Comparison of ENCODE assay signal across 8 cellular contexts in genomic region chr20:31833130-31833930, GRCh38. TPM values are rescaled to one million over a fixed set of nuclear protein-coding genes. Genes with fewer than 3 reads are reported as not detected.
DNase-seq lines count a peak whose midpoint lies in the region; ATAC-seq and TF ChIP-seq lines count a peak whose summit lies in the region.

No MANE protein-coding gene starts in this region.

- in situ Hi-C loops in transverse colon (cut with MboI; ENCODE audit: low pct_ligation_motif_present in 1 of 4, low pct_unique_long_range_greater_than_20kb in 1 of 4, low sequenced_read_pairs in 3 of 4), result no loop called here

- TF ChIP-seq EP300 in transverse colon (IDR thresholded peaks at IDR 0.05; ENCODE audit: low read depth), result no peak

- POLR2A ChIA-PET in activated CD4-positive, alpha-beta memory T cell treated with anti-CD3 and anti-CD28 coated beads for 36 hours (lab: Charles Lee), result no interaction called here

- H3K9me3 ChIP-seq in endodermal cell (ENCODE audit: control insufficient read depth, low read length) (no peaks in the 10 kb centered on the region), transverse colon (no peaks in the 10 kb centered on the region)

- peak in 2 of 3 experiments; percentile 37 to 49 for DNase-seq in NCI-H1417 (lab: John Stamatoyannopoulos, UW)
- no peak for DNase-seq in NCI-H1417 treated with DMSO at 0.1 percent for 48 hours (lab: John Stamatoyannopoulos, UW)
- peak; percentile 78 for DNase-seq in NAMALWA (ENCODE audit: low spot score)
- peak; percentile 74 for DNase-seq in activated CD4-positive, alpha-beta memory T cell treated with anti-CD3 and anti-CD28 coated beads for 36 hours
- DNase-seq in endodermal cell, result peak; percentile 99
- peak; percentile 93 for DNase-seq in nephron progenitor cell
- peak; percentile 60 for DNase-seq in transverse colon

- no peaks in the 10 kb centered on the region for H3K36me3 Mint-ChIP-seq in activated CD4-positive, alpha-beta memory T cell treated with anti-CD3 and anti-CD28 coated beads for 36 hours
- H3K36me3 Mint-ChIP-seq in endodermal cell (ENCODE audit: low read depth) (no peaks in the 10 kb centered on the region), nephron progenitor cell (ENCODE audit: low read depth) (no peaks in the 10 kb centered on the region)

- H3K27ac Mint-ChIP-seq in activated CD4-positive, alpha-beta memory T cell treated with anti-CD3 and anti-CD28 coated beads for 36 hours, result no peak overlapping the region
- no peak overlapping the region for H3K27ac Mint-ChIP-seq in endodermal cell
- no peak overlapping the region for H3K27ac Mint-ChIP-seq in nephron progenitor cell

- TF ChIP-seq POLR2A in transverse colon (IDR thresholded peaks at IDR 0.05), result no peak

- no peaks in the 10 kb centered on the region for H3K27me3 Mint-ChIP-seq in activated CD4-positive, alpha-beta memory T cell treated with anti-CD3 and anti-CD28 coated beads for 36 hours
- no peaks in the 10 kb centered on the region for H3K27me3 Mint-ChIP-seq in endodermal cell (ENCODE audit: insufficient read depth)
- no peaks in the 10 kb centered on the region for H3K27me3 Mint-ChIP-seq in nephron progenitor cell (ENCODE audit: low read depth, poor library complexity)

- no peak overlapping the region for H3K4me3 Mint-ChIP-seq in activated CD4-positive, alpha-beta memory T cell treated with anti-CD3 and anti-CD28 coated beads for 36 hours
- no peak overlapping the region for H3K4me3 Mint-ChIP-seq in endodermal cell
- H3K4me3 Mint-ChIP-seq in nephron progenitor cell, result no peak overlapping the region

- H3K36me3 ChIP-seq in endodermal cell (ENCODE audit: control insufficient read depth, insufficient read depth, low read length) (no peaks in the 10 kb centered on the region), transverse colon (no peaks in the 10 kb centered on the region)

- H3K27me3 ChIP-seq in endodermal cell (ENCODE audit: control insufficient read depth, insufficient read depth, low read length, poor library complexity, severe bottlenecking), result no peaks in the 10 kb centered on the region
- no peaks in the 10 kb centered on the region for H3K27me3 ChIP-seq in transverse colon

- no peak overlapping the region for H3K9ac ChIP-seq in endodermal cell (ENCODE audit: extremely low read depth, low read length, poor library complexity, severe bottlenecking)

- no peak overlapping the region for H3K4me3 ChIP-seq in endodermal cell (ENCODE audit: low read length)
- no peak overlapping the region for H3K4me3 ChIP-seq in transverse colon

- intact Hi-C loops in activated CD4-positive, alpha-beta memory T cell treated with anti-CD3 and anti-CD28 coated beads for 36 hours (cut with micrococcal nuclease), result no loop called here
- intact Hi-C loops in transverse colon (cut with DNase I; ENCODE audit: low total_unique reads), result no loop called here

- ATAC-seq in GM19467 (IDR thresholded peaks at IDR 0.05; ENCODE audit: unreplicated experiment), result no peak

- H3K27ac ChIP-seq in endodermal cell (ENCODE audit: low read depth, low read length), result peak overlapping the region; percentile 77
- H3K27ac ChIP-seq in transverse colon, result no peak overlapping the region

- H3K4me1 Mint-ChIP-seq in activated CD4-positive, alpha-beta memory T cell treated with anti-CD3 and anti-CD28 coated beads for 36 hours (ENCODE audit: low read depth), result peaks cover 7% of the 10 kb centered on the region
- H3K4me1 Mint-ChIP-seq in endodermal cell (peaks cover 9% of the 10 kb centered on the region), nephron progenitor cell (peaks cover 49% of the 10 kb centered on the region)

- H3K4me1 ChIP-seq in endodermal cell (ENCODE audit: control insufficient read depth, insufficient read depth, low read length) (peaks cover 3% of the 10 kb centered on the region), transverse colon (peaks cover 0 to 13% (median 10%) of the 10 kb centered on the region in 4 donors)

- CTCF ChIA-PET in activated CD4-positive, alpha-beta memory T cell treated with anti-CD3 and anti-CD28 coated beads for 36 hours (lab: Charles Lee), result interaction anchor here (1.1 to 2.2 kb wide), 9 partner anchors 10 to 202 kb away, joined by 3 to 13 read pairs (median 4); partner anchors contain the start of genes FOXS1 and PDRG1

- 66 to 69% methylated on average over 12 to 14 of the region's 14 CpGs for WGBS in endodermal cell (ENCODE audit: insufficient coverage in 1 of 2, insufficient read length in 1 of 2), 2 experiments
- 62% methylated on average over 3 to 14 of the region's 14 CpGs for WGBS in transverse colon (ENCODE audit: low coverage in 1 of 2), 2 donors

- H3K9me3 Mint-ChIP-seq in activated CD4-positive, alpha-beta memory T cell treated with anti-CD3 and anti-CD28 coated beads for 36 hours, result no peaks in the 10 kb centered on the region
- H3K9me3 Mint-ChIP-seq in endodermal cell (no peaks in the 10 kb centered on the region), nephron progenitor cell (no peaks in the 10 kb centered on the region)

- TF ChIP-seq CTCF in endodermal cell (conservative IDR thresholded peaks at IDR 0.05) (peak; percentile 99), nephron progenitor cell (IDR thresholded peaks at IDR 0.05) (peak; percentile 91), transverse colon (IDR thresholded peaks at IDR 0.05) (peak; percentile 47 to 81 (median 74))

RNA-seq across cellular contexts. Expression of gene FOXS1, which starts 12.1 kb away (rescaled TPM):
- not detected for total RNA-seq in activated CD4-positive, alpha-beta memory T cell treated with anti-CD3 and anti-CD28 coated beads for 36 hours
- total RNA-seq in endodermal cell, result not detected
- polyA plus RNA-seq in endodermal cell (2013, experiment 1 of 2), result 2.3 TPM
- 3.3 TPM for polyA plus RNA-seq in endodermal cell (2013, experiment 2 of 2)
- under 1 TPM in 1 of 4 donors, not detected in 3; 0.55 TPM for total RNA-seq in transverse colon

RNA-seq across cellular contexts. Expression of gene MYLK2, which starts 14.2 kb away (rescaled TPM):
- total RNA-seq in activated CD4-positive, alpha-beta memory T cell treated with anti-CD3 and anti-CD28 coated beads for 36 hours, result under 1 TPM; 0.27 to 0.43 TPM
- total RNA-seq in endodermal cell (under 1 TPM; 0.20 to 0.29 TPM), transverse colon (under 1 TPM in 1 of 4 donors, not detected in 3; 0.16 TPM)
- polyA plus RNA-seq in endodermal cell (2013, experiment 1 of 2), result 0.39 TPM
- polyA plus RNA-seq in endodermal cell (2013, experiment 2 of 2), result 0.37 TPM

RNA-seq across cellular contexts. Expression of gene DUSP15, which starts 37.0 kb away (rescaled TPM):
- not detected for total RNA-seq in activated CD4-positive, alpha-beta memory T cell treated with anti-CD3 and anti-CD28 coated beads for 36 hours
- total RNA-seq in endodermal cell (1 to 10 TPM; 3.8 to 7.2 TPM), transverse colon (1 to 10 TPM in 1 of 4 donors, not detected in 3; 1.1 TPM)
- polyA plus RNA-seq in endodermal cell (2013, experiment 1 of 2), result 7.3 TPM
- polyA plus RNA-seq in endodermal cell (2013, experiment 2 of 2), result 7.6 TPM

RNA-seq across cellular contexts. Expression of gene TTLL9, which starts 37.1 kb away (rescaled TPM):
- total RNA-seq in activated CD4-positive, alpha-beta memory T cell treated with anti-CD3 and anti-CD28 coated beads for 36 hours, result not detected
- total RNA-seq in endodermal cell (under 1 TPM; 0.29 to 0.51 TPM), transverse colon (not detected)
- 1.00 TPM for polyA plus RNA-seq in endodermal cell (2013, experiment 1 of 2)
- 1.2 TPM for polyA plus RNA-seq in endodermal cell (2013, experiment 2 of 2)
